9 cellular contexts compared by ENCODE assay signal in genomic region chr11:107592256-107592655, GRCh38. TPM values are rescaled to one million over a fixed set of nuclear protein-coding genes. Genes with fewer than 3 reads are reported as not detected.
DNase-seq lines count a peak whose midpoint lies in the region; ATAC-seq and TF ChIP-seq lines count a peak whose summit lies in the region.
"Had no signal": no experiment of that assay in that cellular context is flagged by ENCODE, and none has a peak within 500 bp of the region (broad histone marks: within the 10 kb centered on the region; RNA-seq: fewer than 3 reads in every experiment).

No MANE protein-coding gene starts in this region.

- no peak for TF ChIP-seq POLR2A in breast epithelium (IDR thresholded peaks at IDR 0.05)

- peak overlapping the region; percentile 73 for H3K4me3 Mint-ChIP-seq in MCF 10A (ENCODE audit: unreplicated experiment)
- peak overlapping the region; percentile 80 for H3K4me3 Mint-ChIP-seq in activated CD8-positive, alpha-beta T cell treated with anti-CD3 and anti-CD28 coated beads for 36 hours

- no peaks in the 10 kb centered on the region for H3K36me3 ChIP-seq in breast epithelium
- H3K36me3 ChIP-seq in iPS-18a (ENCODE audit: control insufficient read depth, low read depth, low read length), result no peaks in the 10 kb centered on the region
- H3K36me3 ChIP-seq in thoracic aorta, result no peaks in the 10 kb centered on the region

- H3K27ac ChIP-seq in breast epithelium, result no peak overlapping the region
- H3K27ac ChIP-seq in iPS-18a (ENCODE audit: low read length), result no peak overlapping the region
- H3K27ac ChIP-seq in thoracic aorta, result no peak overlapping the region

- intact Hi-C loops in MCF 10A (cut with micrococcal nuclease) (no loop called here), breast epithelium (cut with DNase I; ENCODE audit: low total_unique reads) (no loop called here)
- intact Hi-C loops in activated CD8-positive, alpha-beta T cell treated with anti-CD3 and anti-CD28 coated beads for 36 hours (cut with micrococcal nuclease), result no loop called here

- TF ChIP-seq CTCF in MCF 10A (IDR thresholded peaks at IDR 0.05; ENCODE audit: unreplicated experiment) (no peak), breast epithelium (IDR thresholded peaks at IDR 0.05) (no peak), thoracic aorta (IDR thresholded peaks at IDR 0.05) (no peak)
- no peak for TF ChIP-seq CTCF in activated CD8-positive, alpha-beta T cell treated with anti-CD3 and anti-CD28 coated beads for 36 hours (IDR thresholded peaks at IDR 0.05)

- no peaks in the 10 kb centered on the region for H3K36me3 Mint-ChIP-seq in MCF 10A (ENCODE audit: insufficient read depth, unreplicated experiment)
- H3K36me3 Mint-ChIP-seq in activated CD8-positive, alpha-beta T cell treated with anti-CD3 and anti-CD28 coated beads for 36 hours (ENCODE audit: low read depth), result no peaks in the 10 kb centered on the region

- DNase-seq in MCF 10A (ENCODE audit: unreplicated experiment) (no peak), breast epithelium (ENCODE audit: low spot score in 2 of 2) (no peak), thoracic aorta (ENCODE audit: low spot score) (no peak), NCI-H146 treated with DMSO at 0.1 percent for 48 hours (lab: John Stamatoyannopoulos, UW; ENCODE audit: unreplicated experiment) (no peak)
- DNase-seq in activated CD8-positive, alpha-beta T cell treated with anti-CD3 and anti-CD28 coated beads for 36 hours, result no peak
- DNase-seq: NCI-H2171 had no signal

- H3K4me3 ChIP-seq in breast epithelium (peak overlapping the region in 1 of 3 donors; percentile 66), iPS-18a (ENCODE audit: low read length) (peak overlapping the region; percentile 83), thoracic aorta (peak overlapping the region; percentile 70)

- ATAC-seq in activated CD8-positive, alpha-beta T cell treated with anti-CD3 and anti-CD28 coated beads for 36 hours, result no peak
- ATAC-seq in thoracic aorta (ENCODE audit: insufficient number of reproducible peaks, low FRiP score, low read depth) (no peak), GM21528 (IDR thresholded peaks at IDR 0.05; ENCODE audit: low FRiP score, unreplicated experiment) (no peak), HG03039 (IDR thresholded peaks at IDR 0.05; ENCODE audit: unreplicated experiment) (no peak)

- H3K9ac ChIP-seq in iPS-18a (ENCODE audit: low read length), result no peak overlapping the region

- H3K27me3 ChIP-seq in breast epithelium (peaks cover 0 to 60% of the 10 kb centered on the region in 2 donors), iPS-18a (ENCODE audit: control insufficient read depth, insufficient read depth, low read length) (peaks cover 78% of the 10 kb centered on the region), thoracic aorta (replicated peaks; ENCODE audit: insufficient read depth) (no peaks in the 10 kb centered on the region)

- no peaks in the 10 kb centered on the region for H3K9me3 Mint-ChIP-seq in MCF 10A (ENCODE audit: unreplicated experiment)
- H3K9me3 Mint-ChIP-seq in activated CD8-positive, alpha-beta T cell treated with anti-CD3 and anti-CD28 coated beads for 36 hours, result no peaks in the 10 kb centered on the region

- peaks cover 12% of the 10 kb centered on the region for H3K4me1 Mint-ChIP-seq in MCF 10A (ENCODE audit: insufficient read depth, unreplicated experiment)
- peaks cover 22% of the 10 kb centered on the region for H3K4me1 Mint-ChIP-seq in activated CD8-positive, alpha-beta T cell treated with anti-CD3 and anti-CD28 coated beads for 36 hours (ENCODE audit: low read depth)

- CTCF ChIA-PET in MCF 10A (lab: Yijun Ruan, JAX), result interaction anchor here (0.7 to 1.3 kb wide), 5 partner anchors 15 to 44 kb away, joined by 3 to 5 read pairs (median 3); no protein-coding TSS in a partner anchor
- CTCF ChIA-PET in activated CD8-positive, alpha-beta T cell treated with anti-CD3 and anti-CD28 coated beads for 36 hours (lab: Charles Lee), result interaction anchor here (0.7 to 1.8 kb wide), 5 partner anchors 16 to 96 kb away, joined by 3 to 4 read pairs (median 3); no protein-coding TSS in a partner anchor

- no peak overlapping the region for H3K27ac Mint-ChIP-seq in MCF 10A (ENCODE audit: low read depth, unreplicated experiment)
- H3K27ac Mint-ChIP-seq in activated CD8-positive, alpha-beta T cell treated with anti-CD3 and anti-CD28 coated beads for 36 hours, result no peak overlapping the region

- H3K27me3 Mint-ChIP-seq in MCF 10A (ENCODE audit: insufficient read depth, unreplicated experiment), result peaks cover 94% of the 10 kb centered on the region
- H3K27me3 Mint-ChIP-seq in activated CD8-positive, alpha-beta T cell treated with anti-CD3 and anti-CD28 coated beads for 36 hours, result peaks cover 75% of the 10 kb centered on the region

- H3K9me3 ChIP-seq in breast epithelium (no peaks in the 10 kb centered on the region), iPS-18a (ENCODE audit: control insufficient read depth, low read depth, low read length) (no peaks in the 10 kb centered on the region), thoracic aorta (no peaks in the 10 kb centered on the region)

- POLR2A ChIA-PET in MCF 10A (lab: Yijun Ruan, JAX), result interaction anchor here (0.8 to 1.3 kb wide), 2 partner anchors 17 to 27 kb away, joined by 3 read pairs; no protein-coding TSS in a partner anchor
- POLR2A ChIA-PET in activated CD8-positive, alpha-beta T cell treated with anti-CD3 and anti-CD28 coated beads for 36 hours (lab: Charles Lee), result no interaction called here

- H3K4me1 ChIP-seq in breast epithelium (no peaks in the 10 kb centered on the region), iPS-18a (ENCODE audit: control insufficient read depth, low read depth, low read length) (peaks cover 15% of the 10 kb centered on the region), thoracic aorta (ENCODE audit: control insufficient read depth in 1 of 2, low read depth in 2 of 2) (peaks cover 7 to 20% of the 10 kb centered on the region in 2 donors)

- BruUV-seq in MCF 10A (replicated peaks; lab: Mats Ljungman, UMichigan), result no TSS peak

RNA-seq across cellular contexts. Expression of gene ELMOD1, which starts 1.3 kb away (rescaled TPM):
- total RNA-seq in MCF 10A (2022) (not detected in 2 replicates), breast epithelium (not detected), thoracic aorta (1 to 10 TPM in 1 of 2 donors, not detected in 1; 3.2 TPM)
- total RNA-seq in activated CD8-positive, alpha-beta T cell treated with anti-CD3 and anti-CD28 coated beads for 36 hours, result not detected

RNA-seq across cellular contexts. Expression of gene ALKBH8, which starts 26.7 kb away (rescaled TPM):
- total RNA-seq in MCF 10A (2022), result 5.1 and 7.3 TPM in 2 replicates
- 10 to 100 TPM in 1 of 3 donors, 1 to 10 TPM in 2; 6.2 to 11.4 (median 8.2) TPM for total RNA-seq in breast epithelium
- total RNA-seq in activated CD8-positive, alpha-beta T cell treated with anti-CD3 and anti-CD28 coated beads for 36 hours, result 10 to 100 TPM; 13.3 to 13.4 TPM
- 10 to 100 TPM; 10.6 to 16.8 TPM for total RNA-seq in thoracic aorta
